ENCODE assay signal across 26 cellular contexts in genomic region chr5:123720339-123720738, GRCh38.
"Had no signal": no experiment of that assay in that cellular context is flagged by ENCODE, and none has a peak within 500 bp of the region (broad histone marks: within the 10 kb centered on the region; RNA-seq: fewer than 3 reads in every experiment).

No MANE protein-coding gene starts in this region.

- H3K4me1 ChIP-seq: esophagus squamous epithelium, gastrocnemius medialis, left lung, lower lobe of right lung had no signal

- H3K27ac Mint-ChIP-seq: dendritic cell treated with granulocyte-macrophage colony-stimulating factor and Interleukin-4, amounts not matched to agents 40 ng/mL and 50 ng/mL, for 4 days; effector memory CD8-positive, alpha-beta T cell; endodermal cell; mesothelial cell of epicardium; naive thymus-derived CD8-positive, alpha-beta T cell had no signal

- DNase-seq: cortex of kidney; effector CD8-positive, alpha-beta T cell; effector memory CD8-positive, alpha-beta T cell; endodermal cell; esophagus squamous epithelium; foreskin fibroblast; foreskin melanocyte; gastrocnemius medialis; glutamatergic neuron; head of caudate nucleus; heart right ventricle; hippocampal formation; left cardiac atrium; left lung; left ventricle myocardium superior; lower lobe of right lung; mucosa of descending colon; naive B cell; naive thymus-derived CD8-positive, alpha-beta T cell had no signal

- H3K4me1 Mint-ChIP-seq: endodermal cell; naive thymus-derived CD8-positive, alpha-beta T cell had no signal

- H3K36me3 ChIP-seq: esophagus squamous epithelium, gastrocnemius medialis, heart right ventricle, left lung, lower lobe of right lung had no signal

- H3K4me3 Mint-ChIP-seq: dendritic cell treated with granulocyte-macrophage colony-stimulating factor and Interleukin-4, amounts not matched to agents 40 ng/mL and 50 ng/mL, for 4 days; effector memory CD8-positive, alpha-beta T cell; endodermal cell; mesothelial cell of epicardium; naive B cell; naive thymus-derived CD8-positive, alpha-beta T cell had no signal

- H3K27ac ChIP-seq: epithelial cell of prostate, esophagus squamous epithelium, gastrocnemius medialis, heart right ventricle, left lung, lower lobe of right lung had no signal

- FAIRE-seq: endometrium, islet of Langerhans, keratinocyte had no signal

- H3K9me3 Mint-ChIP-seq: endodermal cell had no signal

- ATAC-seq: effector memory CD8-positive, alpha-beta T cell; esophagus mucosa; gastrocnemius medialis; left lung; left ventricle myocardium superior; lower lobe of right lung; mucosa of descending colon; naive thymus-derived CD8-positive, alpha-beta T cell had no signal

- H3K4me3 ChIP-seq: esophagus squamous epithelium, gastrocnemius medialis, heart right ventricle, left lung, lower lobe of right lung, mucosa of descending colon had no signal

- H3K27me3 ChIP-seq: esophagus squamous epithelium, gastrocnemius medialis, heart right ventricle, left lung had no signal

- H3K36me3 Mint-ChIP-seq: mesothelial cell of epicardium; naive thymus-derived CD8-positive, alpha-beta T cell had no signal

- H3K9me3 ChIP-seq: esophagus squamous epithelium, gastrocnemius medialis, heart right ventricle, lower lobe of right lung, mucosa of descending colon had no signal

- H3K27me3 Mint-ChIP-seq: dendritic cell treated with granulocyte-macrophage colony-stimulating factor and Interleukin-4, amounts not matched to agents 40 ng/mL and 50 ng/mL, for 4 days; effector memory CD8-positive, alpha-beta T cell; naive B cell had no signal
